1 cellular context compared by ENCODE assay signal in genomic region chr2:235566931-235567495, GRCh38.
TF ChIP-seq lines count a peak whose summit lies in the region.

No MANE protein-coding gene starts in this region.

TF ChIP-seq in IMR-90, 13 proteins besides CTCF, POLR2A, EP300 and RAD21 (continued from another document):
- TF ChIP-seq MAZ (IDR thresholded peaks at IDR 0.05; ENCODE audit: borderline replicate concordance, low read depth, low read length), result no peak
